Comparison of ENCODE assay signal across 8 cellular contexts in genomic region chr5:93578813-93579560, GRCh38. TPM values are rescaled to one million over a fixed set of nuclear protein-coding genes. Genes with fewer than 3 reads are reported as not detected.
DNase-seq lines count a peak whose midpoint lies in the region; TF ChIP-seq lines count a peak whose summit lies in the region.

No MANE protein-coding gene starts in this region.

- no peaks in the 10 kb centered on the region for H3K79me2 ChIP-seq in neural progenitor cell (ENCODE audit: low read depth)
- H3K79me2 ChIP-seq in Karpas-422 (ENCODE audit: low read length), result no peaks in the 10 kb centered on the region

- H3K36me3 ChIP-seq in BE2C, result no peaks in the 10 kb centered on the region
- H3K36me3 ChIP-seq in neural progenitor cell, result no peaks in the 10 kb centered on the region
- H3K36me3 ChIP-seq in Karpas-422 (ENCODE audit: insufficient read depth, low read length), result no peaks in the 10 kb centered on the region

- H3K27me3 ChIP-seq in BE2C (no peaks in the 10 kb centered on the region), neural progenitor cell (peaks cover 93% of the 10 kb centered on the region), Karpas-422 (ENCODE audit: low read length) (no peaks in the 10 kb centered on the region)

- no peak overlapping the region for H3K27ac ChIP-seq in neural progenitor cell
- H3K27ac ChIP-seq in Karpas-422 (ENCODE audit: low read length), result no peak overlapping the region

- H3K36me3 Mint-ChIP-seq in neural progenitor cell, result no peaks in the 10 kb centered on the region

- H3K4me3 ChIP-seq in BE2C (ENCODE audit: low read depth, low read length), result peak overlapping the region; percentile 93
- H3K4me3 ChIP-seq in neural progenitor cell, result peak overlapping the region; percentile 82
- H3K4me3 ChIP-seq in Karpas-422 (ENCODE audit: low read length), result no peak overlapping the region

- H3K27me3 Mint-ChIP-seq in neural progenitor cell (ENCODE audit: insufficient read depth, low read depth), result peaks cover 7% of the 10 kb centered on the region

- H3K27ac Mint-ChIP-seq in neural progenitor cell, result peak overlapping the region; percentile 92

- H3K9me3 Mint-ChIP-seq in neural progenitor cell, result no peaks in the 10 kb centered on the region

- peaks cover 77% of the 10 kb centered on the region for H3F3A ChIP-seq in neural progenitor cell (ENCODE audit: low read depth)

- H3K4me2 ChIP-seq in neural progenitor cell, result peak overlapping the region; percentile 90
- no peak overlapping the region for H3K4me2 ChIP-seq in Karpas-422 (ENCODE audit: low read depth, low read length, poor library complexity, severe bottlenecking)

- DNase-seq in BE2C (no peak), M059J (ENCODE audit: low read depth) (peak; percentile 82), fibroblast of gingiva (ENCODE audit: low read depth) (peak; percentile 79), neural progenitor cell (ENCODE audit: low spot score) (peak; percentile 54), NCI-H2029 (lab: John Stamatoyannopoulos, UW) (no peak), NCI-H510A treated with DMSO at 0.1 percent for 48 hours (lab: John Stamatoyannopoulos, UW) (no peak), Karpas-422 (no peak), NOMO-1 (lab: John Stamatoyannopoulos, UW; ENCODE audit: unreplicated experiment in 2 of 2) (no peak)

- no peaks in the 10 kb centered on the region for H3K9me3 ChIP-seq in BE2C
- no peaks in the 10 kb centered on the region for H3K9me3 ChIP-seq in neural progenitor cell (ENCODE audit: low read depth)
- no peaks in the 10 kb centered on the region for H3K9me3 ChIP-seq in Karpas-422 (ENCODE audit: low read length)

- no peaks in the 10 kb centered on the region for H3K9me2 ChIP-seq in Karpas-422 (replicated peaks; ENCODE audit: insufficient read depth, low read length)

- H4K20me1 ChIP-seq in neural progenitor cell (ENCODE audit: low read depth) (peaks cover 17% of the 10 kb centered on the region), Karpas-422 (ENCODE audit: insufficient read depth, low read depth, low read length) (no peaks in the 10 kb centered on the region)

- peaks cover 51% of the 10 kb centered on the region for H3K4me1 Mint-ChIP-seq in neural progenitor cell

- TF ChIP-seq CTCF in BE2C (IDR thresholded peaks at IDR 0.05; ENCODE audit: low read depth, low read length), result 0 out of 2 replicates have a peak, but pooled peaks have one; percentile 12
- no peak for TF ChIP-seq CTCF in neural progenitor cell (IDR thresholded peaks at IDR 0.05)

- H2AFZ ChIP-seq in neural progenitor cell (replicated peaks) (peak overlapping the region; percentile 39), Karpas-422 (ENCODE audit: low read length) (no peak overlapping the region)

- H3K4me3 Mint-ChIP-seq in neural progenitor cell, result no peak overlapping the region

- H3K4me1 ChIP-seq in BE2C (no peaks in the 10 kb centered on the region), neural progenitor cell (peaks cover 54% of the 10 kb centered on the region), Karpas-422 (ENCODE audit: low read length) (peaks cover 23% of the 10 kb centered on the region)

- H3K9ac ChIP-seq in neural progenitor cell, result no peak overlapping the region
- no peak overlapping the region for H3K9ac ChIP-seq in Karpas-422 (ENCODE audit: low read length)

RNA-seq across cellular contexts. Expression of gene NR2F1-AS1, which starts 2.0 kb away (rescaled TPM):
- polyA plus RNA-seq in BE2C (2012; ENCODE audit: insufficient read depth, insufficient read length, low read depth), result 2.7 TPM
- 25.2 and 34.4 TPM in 2 replicates for total RNA-seq in M059J (2014; rRNA removed; shearing (Covaris generic))
- 8.3 and 9.3 TPM in 2 replicates for total RNA-seq in neural progenitor cell (ENCODE audit: low replicate concordance)
- total RNA-seq in Karpas-422 (2014; rRNA removed; shearing (Covaris generic); ENCODE audit: low replicate concordance), result 1.7 TPM in 1 of 2 replicates, not detected in the other

RNA-seq across cellular contexts. Expression of gene NR2F1, which starts 4.0 kb away (rescaled TPM):
- 13.1 TPM for polyA plus RNA-seq in BE2C (2012; ENCODE audit: insufficient read depth, insufficient read length, low read depth)
- 36.3 and 67.9 TPM in 2 replicates for total RNA-seq in M059J (2014; rRNA removed; shearing (Covaris generic))
- 9.1 and 21.1 TPM in 2 replicates for total RNA-seq in neural progenitor cell (ENCODE audit: low replicate concordance)
- total RNA-seq in Karpas-422 (2014; rRNA removed; shearing (Covaris generic); ENCODE audit: low replicate concordance), result not detected in 2 replicates

Comparison
In these comparisons a context has a peak if more than half of its experiments do, and no peak if none do; other contexts are left out.
1. DNase-seq: peak in M059J (single experiment), fibroblast of gingiva (single experiment) and neural progenitor cell (single experiment); none in BE2C (single experiment), NCI-H2029 (single experiment), NCI-H510A treated with DMSO at 0.1 percent for 48 hours (single experiment), Karpas-422 (single experiment) and NOMO-1 (0 of 2).
2. RNA of gene NR2F1, which starts 4.0 kb away (total RNA-seq): 36.3 to 67.9 TPM in M059J and 9.1 to 21.1 TPM in neural progenitor cell; not detected in Karpas-422; every median in the first group is over 10 times any median in the second.